In the genomic region with DNA sequence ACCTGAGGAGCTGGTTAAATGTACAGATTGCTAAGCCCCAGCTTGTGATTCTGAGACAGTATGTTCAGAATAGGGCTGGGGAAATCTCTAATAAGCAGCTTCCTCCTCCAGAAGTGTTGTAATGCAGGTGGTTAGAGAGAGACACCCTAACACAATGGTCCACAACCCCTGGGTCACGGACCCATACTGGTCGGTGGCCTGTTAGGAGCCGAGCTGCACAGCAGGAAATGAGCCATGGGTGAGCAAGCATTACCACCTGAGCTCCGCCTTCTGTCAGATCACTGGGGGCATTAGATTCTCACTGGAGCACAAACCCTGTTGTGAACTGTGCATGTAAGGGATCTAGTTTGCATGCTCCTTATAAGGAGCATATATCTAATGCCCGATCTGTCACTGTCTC, we compare ENCODE assay signal across 2 cellular contexts.
TF ChIP-seq lines count a peak whose summit lies in the region.

No MANE protein-coding gene starts in this region.

TF ChIP-seq in GM12891, 5 proteins besides CTCF, POLR2A, EP300 and RAD21 (continued from another document):
- TF ChIP-seq POLR2AphosphoS5 (IDR thresholded peaks at IDR 0.05; ENCODE audit: low read depth, low read length) (no peak), POU2F2 (IDR thresholded peaks at IDR 0.05; ENCODE audit: low read depth, low read length) (no peak), TAF1 (IDR thresholded peaks at IDR 0.05; ENCODE audit: low read depth, low read length) (no peak), PAX5 (IDR thresholded peaks at IDR 0.05; ENCODE audit: insufficient read depth, low read length, severe bottlenecking) (no peak)

TF ChIP-seq in HepG2, 621 proteins besides CTCF, POLR2A, EP300 and RAD21 (continued from another document):
- TF ChIP-seq ELF1 (CRISPR knock-in tag; IDR thresholded peaks at IDR 0.05): no peak
- TF ChIP-seq FOXO1 (CRISPR knock-in tag; IDR thresholded peaks at IDR 0.05): no peak
- TF ChIP-seq ZNF124 (CRISPR knock-in tag; IDR thresholded peaks at IDR 0.05): no peak
- TF ChIP-seq, protein P1, sequence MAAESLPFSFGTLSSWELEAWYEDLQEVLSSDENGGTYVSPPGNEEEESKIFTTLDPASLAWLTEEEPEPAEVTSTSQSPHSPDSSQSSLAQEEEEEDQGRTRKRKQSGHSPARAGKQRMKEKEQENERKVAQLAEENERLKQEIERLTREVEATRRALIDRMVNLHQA (CRISPR knock-in tag; IDR thresholded peaks at IDR 0.05): no peak
- no peak for TF ChIP-seq TBX3 (IDR thresholded peaks at IDR 0.05; ENCODE audit: borderline replicate concordance)
- TF ChIP-seq, protein P2, sequence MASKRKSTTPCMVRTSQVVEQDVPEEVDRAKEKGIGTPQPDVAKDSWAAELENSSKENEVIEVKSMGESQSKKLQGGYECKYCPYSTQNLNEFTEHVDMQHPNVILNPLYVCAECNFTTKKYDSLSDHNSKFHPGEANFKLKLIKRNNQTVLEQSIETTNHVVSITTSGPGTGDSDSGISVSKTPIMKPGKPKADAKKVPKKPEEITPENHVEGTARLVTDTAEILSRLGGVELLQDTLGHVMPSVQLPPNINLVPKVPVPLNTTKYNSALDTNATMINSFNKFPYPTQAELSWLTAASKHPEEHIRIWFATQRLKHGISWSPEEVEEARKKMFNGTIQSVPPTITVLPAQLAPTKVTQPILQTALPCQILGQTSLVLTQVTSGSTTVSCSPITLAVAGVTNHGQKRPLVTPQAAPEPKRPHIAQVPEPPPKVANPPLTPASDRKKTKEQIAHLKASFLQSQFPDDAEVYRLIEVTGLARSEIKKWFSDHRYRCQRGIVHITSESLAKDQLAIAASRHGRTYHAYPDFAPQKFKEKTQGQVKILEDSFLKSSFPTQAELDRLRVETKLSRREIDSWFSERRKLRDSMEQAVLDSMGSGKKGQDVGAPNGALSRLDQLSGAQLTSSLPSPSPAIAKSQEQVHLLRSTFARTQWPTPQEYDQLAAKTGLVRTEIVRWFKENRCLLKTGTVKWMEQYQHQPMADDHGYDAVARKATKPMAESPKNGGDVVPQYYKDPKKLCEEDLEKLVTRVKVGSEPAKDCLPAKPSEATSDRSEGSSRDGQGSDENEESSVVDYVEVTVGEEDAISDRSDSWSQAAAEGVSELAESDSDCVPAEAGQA (IDR thresholded peaks at IDR 0.05; ENCODE audit: low read depth): no peak
- TF ChIP-seq, protein P2 (CRISPR knock-in tag; IDR thresholded peaks at IDR 0.05; ENCODE audit: borderline replicate concordance): no peak
- TF ChIP-seq, protein P3, sequence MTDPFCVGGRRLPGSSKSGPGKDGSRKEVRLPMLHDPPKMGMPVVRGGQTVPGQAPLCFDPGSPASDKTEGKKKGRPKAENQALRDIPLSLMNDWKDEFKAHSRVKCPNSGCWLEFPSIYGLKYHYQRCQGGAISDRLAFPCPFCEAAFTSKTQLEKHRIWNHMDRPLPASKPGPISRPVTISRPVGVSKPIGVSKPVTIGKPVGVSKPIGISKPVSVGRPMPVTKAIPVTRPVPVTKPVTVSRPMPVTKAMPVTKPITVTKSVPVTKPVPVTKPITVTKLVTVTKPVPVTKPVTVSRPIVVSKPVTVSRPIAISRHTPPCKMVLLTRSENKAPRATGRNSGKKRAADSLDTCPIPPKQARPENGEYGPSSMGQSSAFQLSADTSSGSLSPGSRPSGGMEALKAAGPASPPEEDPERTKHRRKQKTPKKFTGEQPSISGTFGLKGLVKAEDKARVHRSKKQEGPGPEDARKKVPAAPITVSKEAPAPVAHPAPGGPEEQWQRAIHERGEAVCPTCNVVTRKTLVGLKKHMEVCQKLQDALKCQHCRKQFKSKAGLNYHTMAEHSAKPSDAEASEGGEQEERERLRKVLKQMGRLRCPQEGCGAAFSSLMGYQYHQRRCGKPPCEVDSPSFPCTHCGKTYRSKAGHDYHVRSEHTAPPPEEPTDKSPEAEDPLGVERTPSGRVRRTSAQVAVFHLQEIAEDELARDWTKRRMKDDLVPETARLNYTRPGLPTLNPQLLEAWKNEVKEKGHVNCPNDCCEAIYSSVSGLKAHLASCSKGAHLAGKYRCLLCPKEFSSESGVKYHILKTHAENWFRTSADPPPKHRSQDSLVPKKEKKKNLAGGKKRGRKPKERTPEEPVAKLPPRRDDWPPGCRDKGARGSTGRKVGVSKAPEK (CRISPR knock-in tag; IDR thresholded peaks at IDR 0.05; ENCODE audit: borderline replicate concordance): no peak
- TF ChIP-seq, protein P4, sequence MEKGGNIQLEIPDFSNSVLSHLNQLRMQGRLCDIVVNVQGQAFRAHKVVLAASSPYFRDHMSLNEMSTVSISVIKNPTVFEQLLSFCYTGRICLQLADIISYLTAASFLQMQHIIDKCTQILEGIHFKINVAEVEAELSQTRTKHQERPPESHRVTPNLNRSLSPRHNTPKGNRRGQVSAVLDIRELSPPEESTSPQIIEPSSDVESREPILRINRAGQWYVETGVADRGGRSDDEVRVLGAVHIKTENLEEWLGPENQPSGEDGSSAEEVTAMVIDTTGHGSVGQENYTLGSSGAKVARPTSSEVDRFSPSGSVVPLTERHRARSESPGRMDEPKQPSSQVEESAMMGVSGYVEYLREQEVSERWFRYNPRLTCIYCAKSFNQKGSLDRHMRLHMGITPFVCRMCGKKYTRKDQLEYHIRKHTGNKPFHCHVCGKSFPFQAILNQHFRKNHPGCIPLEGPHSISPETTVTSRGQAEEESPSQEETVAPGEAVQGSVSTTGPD (CRISPR knock-in tag; IDR thresholded peaks at IDR 0.05): no peak
- TF ChIP-seq, protein P5, sequence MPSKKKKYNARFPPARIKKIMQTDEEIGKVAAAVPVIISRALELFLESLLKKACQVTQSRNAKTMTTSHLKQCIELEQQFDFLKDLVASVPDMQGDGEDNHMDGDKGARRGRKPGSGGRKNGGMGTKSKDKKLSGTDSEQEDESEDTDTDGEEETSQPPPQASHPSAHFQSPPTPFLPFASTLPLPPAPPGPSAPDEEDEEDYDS (CRISPR knock-in tag; IDR thresholded peaks at IDR 0.05): no peak
- TF ChIP-seq RORA (CRISPR knock-in tag; IDR thresholded peaks at IDR 0.05): no peak
- TF ChIP-seq KLF11 (CRISPR knock-in tag; IDR thresholded peaks at IDR 0.05): no peak
- TF ChIP-seq MEF2D (CRISPR knock-in tag; IDR thresholded peaks at IDR 0.05): no peak
- TF ChIP-seq NR2F1 (CRISPR knock-in tag; IDR thresholded peaks at IDR 0.05): no peak
- no peak for TF ChIP-seq ZNF773 (CRISPR knock-in tag; IDR thresholded peaks at IDR 0.05; ENCODE audit: borderline replicate concordance)
- TF ChIP-seq, protein P6, sequence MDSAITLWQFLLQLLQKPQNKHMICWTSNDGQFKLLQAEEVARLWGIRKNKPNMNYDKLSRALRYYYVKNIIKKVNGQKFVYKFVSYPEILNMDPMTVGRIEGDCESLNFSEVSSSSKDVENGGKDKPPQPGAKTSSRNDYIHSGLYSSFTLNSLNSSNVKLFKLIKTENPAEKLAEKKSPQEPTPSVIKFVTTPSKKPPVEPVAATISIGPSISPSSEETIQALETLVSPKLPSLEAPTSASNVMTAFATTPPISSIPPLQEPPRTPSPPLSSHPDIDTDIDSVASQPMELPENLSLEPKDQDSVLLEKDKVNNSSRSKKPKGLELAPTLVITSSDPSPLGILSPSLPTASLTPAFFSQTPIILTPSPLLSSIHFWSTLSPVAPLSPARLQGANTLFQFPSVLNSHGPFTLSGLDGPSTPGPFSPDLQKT (CRISPR knock-in tag; IDR thresholded peaks at IDR 0.05; ENCODE audit: borderline replicate concordance): no peak
- TF ChIP-seq HNF4G (IDR thresholded peaks at IDR 0.05; ENCODE audit: borderline replicate concordance, low read depth, low read length): no peak
- no peak for TF ChIP-seq HNF4G (CRISPR knock-in tag; IDR thresholded peaks at IDR 0.05; ENCODE audit: borderline replicate concordance, low read depth)
- TF ChIP-seq MAZ (IDR thresholded peaks at IDR 0.05; ENCODE audit: borderline replicate concordance, low read depth, low read length): no peak
- no peak for TF ChIP-seq MAZ (CRISPR knock-in tag; IDR thresholded peaks at IDR 0.05; ENCODE audit: low read depth)
